Comparison of ENCODE assay signal across 16 cellular contexts in the genomic region with DNA sequence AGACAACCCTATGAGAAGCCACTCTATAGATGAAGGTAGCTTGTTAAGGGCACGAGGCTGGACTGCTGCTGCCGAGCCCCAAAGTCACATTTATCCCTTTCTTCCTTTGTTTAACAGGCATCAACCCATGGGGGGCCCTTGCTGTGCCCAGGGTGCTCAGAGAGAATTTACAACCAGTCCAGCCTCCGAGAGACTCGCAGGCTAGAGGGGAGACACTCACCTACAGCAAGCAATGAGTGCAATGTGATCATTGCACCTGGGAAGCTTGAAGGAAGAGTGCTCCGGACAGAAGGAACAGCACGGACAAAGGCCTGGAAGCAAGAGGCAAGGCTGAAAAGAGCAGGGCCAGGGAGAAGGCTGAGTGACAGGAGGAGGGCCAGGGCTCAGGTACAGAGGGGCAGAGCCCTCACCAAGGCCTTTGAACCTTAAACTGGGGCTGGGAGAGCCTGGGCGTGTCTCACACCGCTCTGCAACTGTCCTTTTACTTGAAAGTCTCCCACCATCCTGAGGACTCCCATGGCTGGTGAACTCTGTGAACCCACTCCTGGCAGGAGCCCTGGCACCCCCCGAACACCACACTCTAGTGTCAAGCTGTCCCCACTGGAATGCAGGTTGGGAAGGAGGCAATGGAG. TPM values are rescaled to one million over a fixed set of nuclear protein-coding genes. Genes with fewer than 3 reads are reported as not detected.
A peak's percentile ranks its signal among the peaks of the same experiment; 100 is the strongest.
DNase-seq lines count a peak whose midpoint lies in the region; ATAC-seq and TF ChIP-seq lines count a peak whose summit lies in the region.
"Had no signal": no experiment of that assay in that cellular context is flagged by ENCODE, and none has a peak within 500 bp of the region (broad histone marks: within the 10 kb centered on the region; RNA-seq: fewer than 3 reads in every experiment).

No MANE protein-coding gene starts in this region.

- H3K9ac ChIP-seq in MM.1S (ENCODE audit: low read length): no peak overlapping the region
- no peak overlapping the region for H3K9ac ChIP-seq in neural progenitor cell

- H3K27me3 ChIP-seq in GM23338 (ENCODE audit: insufficient read depth): no peaks in the 10 kb centered on the region
- H3K27me3 ChIP-seq in MM.1S (replicated peaks; ENCODE audit: insufficient read depth, low read length): peaks cover 32% of the 10 kb centered on the region
- H3K27me3 ChIP-seq in neural progenitor cell: no peaks in the 10 kb centered on the region
- peaks cover 0 to 53% (median 17%) of the 10 kb centered on the region in 7 donors for H3K27me3 ChIP-seq in spleen (replicated peaks in 1 of 7)
- peaks cover 0 to 18% (median 6%) of the 10 kb centered on the region in 3 donors for H3K27me3 ChIP-seq in sigmoid colon

- H4K20me1 ChIP-seq in GM23338 (replicated peaks; ENCODE audit: insufficient read depth) (no peaks in the 10 kb centered on the region), MM.1S (ENCODE audit: insufficient read depth, low read length) (no peaks in the 10 kb centered on the region), neural progenitor cell (ENCODE audit: low read depth) (no peaks in the 10 kb centered on the region)

- H3K9me2 ChIP-seq in GM23338 (ENCODE audit: insufficient read depth) (no peaks in the 10 kb centered on the region), MM.1S (replicated peaks; ENCODE audit: insufficient read depth, low read length) (no peaks in the 10 kb centered on the region)

- intact Hi-C loops in spleen (cut with DNase I; ENCODE audit: low total_unique reads) (loop anchor here (5.0 kb wide), 1 partner anchor 266 kb away; no protein-coding TSS in a partner anchor), sigmoid colon (cut with DNase I) (no loop called here)

- no peak overlapping the region for H3K4me3 Mint-ChIP-seq in GM23338
- H3K4me3 Mint-ChIP-seq in neural progenitor cell: no peak overlapping the region

- no peak overlapping the region for H3K27ac Mint-ChIP-seq in GM23338
- peak overlapping the region; percentile 57 for H3K27ac Mint-ChIP-seq in neural progenitor cell

- ATAC-seq in GM23338: no peak

- H2AFZ ChIP-seq in GM23338 (peak overlapping the region; percentile 91), MM.1S (ENCODE audit: low read length) (0 out of 2 replicates have a peak overlapping the region, but pooled peaks have one; percentile 9), neural progenitor cell (replicated peaks) (peak overlapping the region; percentile 95)

- DNase-seq in GM23338 (ENCODE audit: low spot score) (no peak), MM.1S (no peak), neural progenitor cell (ENCODE audit: low spot score) (no peak), spleen (peak; percentile 47), sigmoid colon (no peak)
- DNase-seq in activated CD4-positive, alpha-beta T cell treated with anti-CD3 and anti-CD28 coated beads for 48 hours: no peak
- DNase-seq in activated T-cell treated with anti-CD3 and anti-CD28 coated beads, Interleukin-2, amount 50 U/mL, for 1 hour: no peak
- DNase-seq: DMS53, GOT3 had no signal

- H3K4me1 Mint-ChIP-seq in GM23338 (peaks cover 22% of the 10 kb centered on the region), neural progenitor cell (peaks cover 6% of the 10 kb centered on the region)

- no peak for TF ChIP-seq POLR2A in spleen (IDR thresholded peaks at IDR 0.05)
- no peak for TF ChIP-seq POLR2A in sigmoid colon (IDR thresholded peaks at IDR 0.05)

- H3K79me2 ChIP-seq in GM23338 (replicated peaks; ENCODE audit: insufficient read depth): no peaks in the 10 kb centered on the region
- no peaks in the 10 kb centered on the region for H3K79me2 ChIP-seq in MM.1S (ENCODE audit: low read length)
- no peaks in the 10 kb centered on the region for H3K79me2 ChIP-seq in neural progenitor cell (ENCODE audit: low read depth)

- H3K9me3 ChIP-seq in MM.1S (replicated peaks; ENCODE audit: insufficient read depth, low read length): no peaks in the 10 kb centered on the region
- no peaks in the 10 kb centered on the region for H3K9me3 ChIP-seq in neural progenitor cell (ENCODE audit: low read depth)
- H3K9me3 ChIP-seq in spleen: no peaks in the 10 kb centered on the region
- no peaks in the 10 kb centered on the region for H3K9me3 ChIP-seq in sigmoid colon
- H3K9me3 ChIP-seq: A549, HAP-1 had no signal

- H3K4me1 ChIP-seq in GM23338 (ENCODE audit: insufficient read depth) (no peaks in the 10 kb centered on the region; the same call in 1 of the 2 replicates), MM.1S (ENCODE audit: low read length) (no peaks in the 10 kb centered on the region), neural progenitor cell (no peaks in the 10 kb centered on the region), spleen (peaks cover 0 to 7% (median 3%) of the 10 kb centered on the region in 6 donors), sigmoid colon (peaks cover 0 to 7% (median 0%) of the 10 kb centered on the region in 4 donors)
- H3K4me1 ChIP-seq: A549 had no signal

- WGBS in spleen, 5 donors: 76 to 93% (median 86%) methylated on average over 9 of the region's 9 CpGs
- 48 to 73% methylated on average over 9 of the region's 9 CpGs for WGBS in sigmoid colon, 2 donors

- peaks cover 25% of the 10 kb centered on the region for H3K27me3 Mint-ChIP-seq in GM23338 (ENCODE audit: insufficient read depth, low read depth, poor library complexity)
- H3K27me3 Mint-ChIP-seq in neural progenitor cell (ENCODE audit: insufficient read depth, low read depth): peaks cover 10% of the 10 kb centered on the region

- H3F3A ChIP-seq in GM23338 (replicated peaks; ENCODE audit: low read depth): 0 out of 2 replicates have a peak, but pooled peaks cover 3% of the 10 kb centered on the region
- no peaks in the 10 kb centered on the region for H3F3A ChIP-seq in MM.1S (ENCODE audit: insufficient read depth, low read length)
- H3F3A ChIP-seq in neural progenitor cell (ENCODE audit: low read depth): no peaks in the 10 kb centered on the region

- no peak overlapping the region for H3K4me3 ChIP-seq in GM23338
- no peak overlapping the region for H3K4me3 ChIP-seq in MM.1S (ENCODE audit: low read length)
- no peak overlapping the region for H3K4me3 ChIP-seq in neural progenitor cell
- H3K4me3 ChIP-seq in spleen: no peak overlapping the region
- H3K4me3 ChIP-seq in sigmoid colon: no peak overlapping the region
- H3K4me3 ChIP-seq: A549, GM12878, HAP-1, K562 had no signal

- no peak for TF ChIP-seq EP300 in sigmoid colon (IDR thresholded peaks at IDR 0.05)

- H3K36me3 ChIP-seq in GM23338 (ENCODE audit: insufficient read depth) (no peaks in the 10 kb centered on the region), MM.1S (replicated peaks; ENCODE audit: insufficient read depth, low read length) (no peaks in the 10 kb centered on the region), neural progenitor cell (no peaks in the 10 kb centered on the region), spleen (no peaks in the 10 kb centered on the region), sigmoid colon (no peaks in the 10 kb centered on the region)
- H3K36me3 ChIP-seq: HAP-1 had no signal

- H3K27ac ChIP-seq in GM23338 (ENCODE audit: low read depth): no peak overlapping the region
- H3K27ac ChIP-seq in MM.1S (ENCODE audit: low read length): no peak overlapping the region
- no peak overlapping the region for H3K27ac ChIP-seq in neural progenitor cell
- no peak overlapping the region for H3K27ac ChIP-seq in spleen
- H3K27ac ChIP-seq in sigmoid colon: no peak overlapping the region

- H3K4me2 ChIP-seq in GM23338 (no peak overlapping the region), MM.1S (ENCODE audit: low read depth, low read length) (no peak overlapping the region), neural progenitor cell (no peak overlapping the region)

- H3K9me3 Mint-ChIP-seq in GM23338 (peaks cover 4% of the 10 kb centered on the region; the same call in 2 of the 3 replicates), neural progenitor cell (peaks cover 4% of the 10 kb centered on the region)

- H3K36me3 Mint-ChIP-seq in GM23338 (ENCODE audit: low read depth) (no peaks in the 10 kb centered on the region), neural progenitor cell (no peaks in the 10 kb centered on the region)

- TF ChIP-seq CTCF in GM23338 (conservative IDR thresholded peaks at IDR 0.05; ENCODE audit: low read depth in 2 of 2) (no peak), MM.1S (IDR thresholded peaks at IDR 0.05; ENCODE audit: low read length) (no peak), neural progenitor cell (IDR thresholded peaks at IDR 0.05) (no peak), spleen (IDR thresholded peaks at IDR 0.05 in 8 of 11, conservative IDR thresholded peaks at IDR 0.05 in 3 of 11) (no peak), sigmoid colon (IDR thresholded peaks at IDR 0.05) (no peak)

TF ChIP-seq in GM23338, 12 proteins besides CTCF, POLR2A, EP300 and RAD21:
- TF ChIP-seq JUNB (IDR thresholded peaks at IDR 0.05; ENCODE audit: unreplicated experiment) (no peak), EZH2phosphoT487 (IDR thresholded peaks at IDR 0.05; ENCODE audit: unreplicated experiment) (no peak), STAT1 (IDR thresholded peaks at IDR 0.05; ENCODE audit: unreplicated experiment) (no peak), ZNF114 (CRISPR knock-in tag; IDR thresholded peaks at IDR 0.05) (no peak)
TF ChIP-seq in GM23338: peak in this region for 0.

RNA-seq across cellular contexts. Expression of a gene that starts 27.3 kb away (rescaled TPM):
- 1.2 TPM in 1 of 2 replicates, not detected in the other for total RNA-seq in GM23338 (2014; rRNA removed; shearing (Covaris generic))
- polyA plus RNA-seq in GM23338 (2016; fragmentation: Nextera tagmentation; extraction: Ambion mirVana): 0.27 and 0.49 TPM in 2 replicates
- not detected in 2 replicates for total RNA-seq in neural progenitor cell (ENCODE audit: low replicate concordance)
- total RNA-seq in spleen: not detected
- not detected for polyA plus RNA-seq in spleen
- total RNA-seq in sigmoid colon: not detected
- not detected for polyA plus RNA-seq in sigmoid colon
- total RNA-seq: GM12878, HT-29 had no signal
- polyA plus RNA-seq: A549, AG04450, BJ, GM12878 had no signal

Comparison
In these comparisons a context has a peak if more than half of its experiments do, and no peak if none do; other contexts are left out.
1. H2AFZ ChIP-seq: peak in every context shown above with its lines; median percentile 95 in neural progenitor cell; 91 in GM23338; 9 in MM.1S.